Comparison of ENCODE assay signal across 21 cellular contexts in the genomic region with DNA sequence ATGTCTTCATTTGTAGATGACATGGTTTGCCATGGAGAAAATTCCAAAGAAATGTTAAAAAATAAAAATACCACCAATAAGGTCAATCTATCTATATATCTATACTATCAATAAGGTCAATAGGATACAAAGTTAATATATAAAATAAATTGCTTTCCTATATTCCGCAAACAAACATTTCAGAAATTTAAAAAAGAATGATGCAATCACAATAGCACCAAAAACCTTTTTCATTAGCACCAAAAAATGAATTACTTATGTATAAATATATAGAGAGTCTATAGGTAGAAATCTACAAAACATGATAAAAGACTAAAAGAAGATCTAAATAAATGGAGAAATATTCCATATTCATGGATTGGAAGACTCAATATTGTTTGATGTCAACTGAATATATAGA. TPM values are rescaled to one million over a fixed set of nuclear protein-coding genes. Genes with fewer than 3 reads are reported as not detected.
DNase-seq lines count a peak whose midpoint lies in the region; ATAC-seq, FAIRE-seq and TF ChIP-seq lines count a peak whose summit lies in the region.
"Had no signal": no experiment of that assay in that cellular context is flagged by ENCODE, and none has a peak within 500 bp of the region (broad histone marks: within the 10 kb centered on the region; RNA-seq: fewer than 3 reads in every experiment).

No MANE protein-coding gene starts in this region.

- no peak overlapping the region for H3K4me3 ChIP-seq in A549
- no peak overlapping the region for H3K4me3 ChIP-seq in small intestine (ENCODE audit: low read depth in 1 of 2, low read length in 2 of 2)
- H3K4me3 ChIP-seq: BLaER1 treated with 17β-estradiol and CSF1 and Interleukin-3, amounts not matched to agents 10 nM and 100 nM had no signal

- no peaks in the 10 kb centered on the region for H3K4me1 ChIP-seq in A549
- H3K4me1 ChIP-seq in small intestine (ENCODE audit: control insufficient read depth in 2 of 2, insufficient read depth in 1 of 2, low read depth in 1 of 2, low read length in 1 of 2), result no peaks in the 10 kb centered on the region
- H3K4me1 ChIP-seq: BE2C; BLaER1 treated with 17β-estradiol and CSF1 and Interleukin-3, amounts not matched to agents 10 nM and 100 nM had no signal

- no peak for TF ChIP-seq EP300 in A549 (IDR thresholded peaks at IDR 0.05)

- H3K27ac ChIP-seq in A549, result no peak overlapping the region
- no peak overlapping the region for H3K27ac ChIP-seq in small intestine (ENCODE audit: low read depth in 1 of 2, low read length in 1 of 2)
- H3K27ac ChIP-seq: BLaER1 treated with 17β-estradiol and CSF1 and Interleukin-3, amounts not matched to agents 10 nM and 100 nM had no signal

- no peaks in the 10 kb centered on the region for H3K36me3 ChIP-seq in small intestine (ENCODE audit: control insufficient read depth in 2 of 2, insufficient read depth in 2 of 2, low read length in 2 of 2)
- H3K36me3 ChIP-seq: BE2C; BLaER1 treated with 17β-estradiol and CSF1 and Interleukin-3, amounts not matched to agents 10 nM and 100 nM had no signal

- TF ChIP-seq RAD21 in A549 (conservative IDR thresholded peaks at IDR 0.05 in 1 of 2, IDR thresholded peaks at IDR 0.05 in 1 of 2), result no peak

- H3K4me2 ChIP-seq in A549, result no peak overlapping the region
- H3K4me2 ChIP-seq: BLaER1 treated with 17β-estradiol and CSF1 and Interleukin-3, amounts not matched to agents 10 nM and 100 nM had no signal

- no peak for TF ChIP-seq CTCF in A549 (IDR thresholded peaks at IDR 0.05)

- WGBS in A549 (ENCODE audit: missing lambda C conversion rate), result 16% methylated on average over 1 of the region's 1 CpG
- 86 to 92% (median 90%) methylated on average over 1 of the region's 1 CpG for WGBS in small intestine, 3 donors

- no peaks in the 10 kb centered on the region for H3K27me3 ChIP-seq in small intestine (ENCODE audit: control insufficient read depth in 2 of 2, insufficient read depth in 2 of 2, low read length in 2 of 2)
- H3K27me3 ChIP-seq: BE2C; BLaER1 treated with 17β-estradiol and CSF1 and Interleukin-3, amounts not matched to agents 10 nM and 100 nM had no signal

- H3K9me3 ChIP-seq in A549, result no peaks in the 10 kb centered on the region
- no peaks in the 10 kb centered on the region for H3K9me3 ChIP-seq in small intestine (ENCODE audit: control insufficient read depth, low read depth)
- H3K9me3 ChIP-seq: BE2C; BLaER1 treated with 17β-estradiol and CSF1 and Interleukin-3, amounts not matched to agents 10 nM and 100 nM had no signal

- CTCF ChIA-PET in A549 (lab: Yijun Ruan, JAX), result interaction anchor here (1.6 kb wide), 1 partner anchor 17 kb away, joined by 3 read pairs; no protein-coding TSS in a partner anchor

- FAIRE-seq in A549 (lab: Jason Lieb, UNC) (peak; percentile 78), GM18507 (lab: Jason Lieb, UNC) (peak; percentile 48), colon (lab: Jason Lieb, UNC) (peak; percentile 77), small intestine (lab: Jason Lieb, UNC) (peak; percentile 96)
- FAIRE-seq: GM12891, H54 had no signal

- no peak for DNase-seq in A549 (ENCODE audit: low read depth in 1 of 2, low spot score in 1 of 2)
- DNase-seq in GM18507 (ENCODE audit: extremely low spot score, insufficient read length, low read depth), result no peak
- no peak for DNase-seq in small intestine
- no peak for DNase-seq in nucleus accumbens (lab: John Stamatoyannopoulos, UW)
- no peak for DNase-seq in activated CD8-positive, alpha-beta memory T cell treated with anti-CD3 and anti-CD28 coated beads for 24 hours
- no peak for DNase-seq in NCI-H1436 treated with DMSO at 0.1 percent for 48 hours (lab: John Stamatoyannopoulos, UW)
- DNase-seq: ACHN; AML-193; BE2C; CD4-positive, alpha-beta T cell; CD8-positive, alpha-beta memory T cell; DMS 273 treated with DMSO at 0.1 percent for 48 hours; DMS79; EL; GF-D8; GOT3; HCEC 1CT had no signal

- no peak for TF ChIP-seq POLR2A in A549 (IDR thresholded peaks at IDR 0.05; ENCODE audit: low read length)

- POLR2A ChIA-PET in A549 (lab: Yijun Ruan, JAX), result no interaction called here

- ATAC-seq in A549, result no peak

TF ChIP-seq in A549, 52 proteins besides CTCF, POLR2A, EP300 and RAD21:
- TF ChIP-seq ESRRA (IDR thresholded peaks at IDR 0.05; ENCODE audit: borderline replicate concordance, low read length), result no peak
- no peak for TF ChIP-seq ZC3H11A (IDR thresholded peaks at IDR 0.05)

RNA-seq across cellular contexts. Expression of a gene that starts 22.8 kb away (rescaled TPM):
- polyA plus RNA-seq in A549 (2011; rRNA removed) (15.6 and 16.4 TPM in 2 replicates), A549 (2017; fragmentation: RNase III; extraction: RNeasy Plus Mini Kit Qiagen cat#74134 plus additional on column Dnase treatment) (11.7 to 13.9 TPM (median 12.6 TPM) in 3 replicates), small intestine (10 to 100 TPM in 2 of 3 donors, 1 to 10 TPM in 1; 6.5 to 33.3 (median 13.6) TPM)
- polyA plus RNA-seq in A549 (2012; cell fraction: cytosol; rRNA removed), result 4.5 and 4.7 TPM in 2 replicates
- 39.1 and 43.9 TPM in 2 replicates for polyA plus RNA-seq in A549 (2012; cell fraction: nucleus; rRNA removed)
- 4.5 and 4.6 TPM in 2 replicates for polyA minus RNA-seq in A549 (2011; rRNA and poly(A)+ RNA removed)
